Comparison of ENCODE assay signal across 1 cellular context in the genomic region with DNA sequence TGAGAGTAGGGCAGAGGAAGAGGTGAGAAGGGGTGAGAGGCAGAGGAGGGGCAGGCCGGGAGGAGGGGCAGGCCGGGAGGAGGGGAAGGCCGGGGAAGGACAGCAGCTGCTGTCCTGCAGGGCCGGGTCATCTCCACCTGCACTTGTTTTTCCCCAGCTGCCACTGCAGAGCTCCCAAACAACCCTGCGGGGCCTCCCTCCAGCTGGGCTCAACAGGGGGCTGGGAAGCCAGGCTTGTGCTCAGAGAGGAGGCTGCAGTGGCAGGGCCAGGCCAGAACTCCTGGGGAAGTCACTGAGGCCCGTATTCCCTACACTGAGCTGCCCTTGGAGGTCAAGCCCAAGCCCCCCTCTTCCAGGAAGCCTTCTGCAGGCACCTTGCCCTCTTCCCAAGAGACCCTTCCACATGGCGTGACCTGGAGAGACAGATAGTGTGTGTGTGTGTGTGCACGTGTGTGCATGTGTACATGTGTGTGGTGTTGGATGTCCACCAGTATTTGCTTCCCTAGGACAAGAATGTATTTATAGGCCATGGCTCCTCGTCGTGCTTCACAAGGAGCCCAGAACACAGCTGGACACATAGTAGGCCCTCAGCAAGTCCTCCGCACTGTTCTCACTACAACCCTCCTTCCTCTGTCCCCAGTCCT.
TF ChIP-seq lines count a peak whose summit lies in the region.

No MANE protein-coding gene starts in this region.

TF ChIP-seq in endothelial cell of umbilical vein, 7 proteins besides CTCF, POLR2A, EP300 and RAD21:
- TF ChIP-seq, protein P1, sequence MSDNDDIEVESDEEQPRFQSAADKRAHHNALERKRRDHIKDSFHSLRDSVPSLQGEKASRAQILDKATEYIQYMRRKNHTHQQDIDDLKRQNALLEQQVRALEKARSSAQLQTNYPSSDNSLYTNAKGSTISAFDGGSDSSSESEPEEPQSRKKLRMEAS (IDR thresholded peaks at IDR 0.05; ENCODE audit: insufficient read depth, insufficient read length), result no peak
- TF ChIP-seq EZH2 (IDR thresholded peaks at IDR 0.05; ENCODE audit: borderline replicate concordance, low read depth, low read length, severe bottlenecking) (no peak), JUN (IDR thresholded peaks at IDR 0.05; ENCODE audit: borderline replicate concordance, insufficient read depth, insufficient read length, low read depth) (no peak), FOS (IDR thresholded peaks at IDR 0.05; ENCODE audit: borderline replicate concordance, insufficient read depth, low read length) (no peak), GATA2 (IDR thresholded peaks at IDR 0.05; ENCODE audit: insufficient read depth, insufficient read length, low read depth, low read length) (no peak), POLR2AphosphoS5 (IDR thresholded peaks at IDR 0.05; ENCODE audit: insufficient read depth, low read depth, low read length) (no peak), MYC (IDR thresholded peaks at IDR 0.05; ENCODE audit: low read depth, low read length) (no peak)
TF ChIP-seq in endothelial cell of umbilical vein: peak in this region for 0.
